In genomic region chr12:96194901-96195844, GRCh38 we compare ENCODE assay signal across 9 cellular contexts. TPM values are rescaled to one million over a fixed set of nuclear protein-coding genes. Genes with fewer than 3 reads are reported as not detected.
A peak's percentile ranks its signal among the peaks of the same experiment; 100 is the strongest.
DNase-seq lines count a peak whose midpoint lies in the region; ATAC-seq, FAIRE-seq and TF ChIP-seq lines count a peak whose summit lies in the region.
"Had no signal": no experiment of that assay in that cellular context is flagged by ENCODE, and none has a peak within 500 bp of the region (broad histone marks: within the 10 kb centered on the region; RNA-seq: fewer than 3 reads in every experiment).

No MANE protein-coding gene starts in this region.

- H3K4me3 ChIP-seq in BLaER1 (peak overlapping the region; percentile 88), osteoblast (ENCODE audit: insufficient read depth, low read length) (peak overlapping the region; percentile 94), tibial nerve (peak overlapping the region; percentile 51 to 83 (median 72))

- no peak for TF ChIP-seq CTCF in osteoblast (IDR thresholded peaks at IDR 0.05; ENCODE audit: extremely low read depth, low read depth, low read length)
- TF ChIP-seq CTCF in tibial nerve (IDR thresholded peaks at IDR 0.05), result no peak

- H3K9me3 ChIP-seq in BLaER1 (no peaks in the 10 kb centered on the region), osteoblast (ENCODE audit: low read depth, low read length) (no peaks in the 10 kb centered on the region), tibial nerve (no peaks in the 10 kb centered on the region)

- H3K36me3 ChIP-seq in BLaER1 (peaks cover under 1% of the 10 kb centered on the region; the same call in 1 of the 2 replicates), osteoblast (ENCODE audit: insufficient read depth, low read length) (no peaks in the 10 kb centered on the region), tibial nerve (no peaks in the 10 kb centered on the region)

- no peak for FAIRE-seq in frontal cortex (lab: Jason Lieb, UNC)
- FAIRE-seq: TTC549 had no signal

- peaks cover 33% of the 10 kb centered on the region for H3K79me2 ChIP-seq in osteoblast (ENCODE audit: insufficient read depth, low read length)

- H3K4me1 ChIP-seq in BLaER1, result peaks cover 81% of the 10 kb centered on the region
- peaks cover 38% of the 10 kb centered on the region for H3K4me1 ChIP-seq in osteoblast (ENCODE audit: insufficient read depth, low read length)
- peaks cover 0 to 45% (median 19%) of the 10 kb centered on the region in 4 donors for H3K4me1 ChIP-seq in tibial nerve

- H3K27me3 ChIP-seq in BLaER1 (no peaks in the 10 kb centered on the region), osteoblast (ENCODE audit: insufficient read depth, low read length) (no peaks in the 10 kb centered on the region), tibial nerve (no peaks in the 10 kb centered on the region)

- peak overlapping the region; percentile 95 for H3K27ac ChIP-seq in BLaER1
- peak overlapping the region; percentile 100 for H3K27ac ChIP-seq in osteoblast (ENCODE audit: low read depth, low read length)
- peak overlapping the region in 3 of 4 donors; percentile 76 to 89 (median 85) for H3K27ac ChIP-seq in tibial nerve

- H4K20me1 ChIP-seq in BLaER1 (peaks cover under 1% of the 10 kb centered on the region; the same call in 1 of the 2 replicates), osteoblast (ENCODE audit: insufficient read depth, low read length) (no peaks in the 10 kb centered on the region)

- TF ChIP-seq POLR2A in Raji (IDR thresholded peaks at IDR 0.05; ENCODE audit: insufficient read depth, low read depth, low read length) (peak; percentile 15; the same call in 1 of the 2 replicates), tibial nerve (IDR thresholded peaks at IDR 0.05) (no peak)

- DNase-seq in GM19238 (ENCODE audit: insufficient read length, low spot score) (peak; percentile 49), frontal cortex (ENCODE audit: low spot score in 2 of 2) (peak; percentile 57 to 65), osteoblast (ENCODE audit: insufficient read length, low spot score, missing footprints) (peak; percentile 97), tibial nerve (ENCODE audit: low spot score in 2 of 2) (peak in 1 of 2 donors; percentile 35)
- DNase-seq in activated gamma-delta T cell treated with anti-CD3 and anti-CD28 coated beads, Interleukin-2, amount 50 U/mL, for 16 hours (ENCODE audit: low read depth), result peak; percentile 63

- peak in 1 of 2 donors; percentile 52 for TF ChIP-seq EP300 in tibial nerve (IDR thresholded peaks at IDR 0.05)

- WGBS in tibial nerve, 2 donors, result 0% methylated on average over 35 to 44 of the region's 58 CpGs

- H2AFZ ChIP-seq in osteoblast (ENCODE audit: low read length), result peak overlapping the region; percentile 58

- H3K4me2 ChIP-seq in BLaER1 (peak overlapping the region; percentile 88), osteoblast (ENCODE audit: insufficient read depth, low read length) (peak overlapping the region; percentile 87)

- H3K9ac ChIP-seq in BLaER1, result peak overlapping the region; percentile 92

- ATAC-seq in HG03342 (IDR thresholded peaks at IDR 0.05; ENCODE audit: unreplicated experiment), result peak; percentile 74

RNA-seq across cellular contexts. Expression of gene ELK3, which starts 1.0 kb away (rescaled TPM):
- total RNA-seq in frontal cortex (1.6 TPM), osteoblast (27.5 and 30.1 TPM in 2 replicates), tibial nerve (10 to 100 TPM in 3 of 4 donors, 1 to 10 TPM in 1; 9.4 to 28.6 (median 17.7) TPM)
